8 cellular contexts compared by ENCODE assay signal in the genomic region with DNA sequence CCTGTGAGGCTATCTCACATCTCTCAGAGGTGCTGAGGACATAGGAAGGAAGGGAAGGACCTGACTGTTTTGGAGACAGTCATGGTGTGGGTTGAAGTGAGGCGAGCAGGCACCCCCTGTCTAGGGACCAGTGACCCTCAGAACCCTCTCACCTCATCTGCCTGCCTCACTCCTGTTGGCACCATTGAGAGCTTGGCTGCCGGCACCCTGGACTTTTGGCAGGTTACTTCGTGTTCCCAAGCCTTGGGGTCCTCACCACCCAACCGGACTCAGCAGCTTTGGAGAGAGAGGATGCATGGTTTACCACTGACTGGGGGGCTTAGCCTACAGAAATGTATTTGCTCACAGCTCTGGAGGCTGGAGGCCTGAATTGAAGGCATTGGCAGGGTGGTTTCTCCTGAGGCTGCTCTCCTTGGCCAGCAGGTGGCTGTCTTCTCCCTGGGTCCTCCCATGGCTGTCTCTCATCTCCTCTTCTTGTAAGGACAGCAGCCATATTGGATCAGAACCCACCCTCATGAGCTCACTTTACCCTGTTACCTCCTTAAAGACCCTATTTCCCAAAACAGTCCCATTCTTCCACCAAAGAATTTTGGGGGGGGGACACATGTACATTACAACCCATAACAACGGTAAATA.
DNase-seq lines count a peak whose midpoint lies in the region; ATAC-seq and TF ChIP-seq lines count a peak whose summit lies in the region.

No MANE protein-coding gene starts in this region.

- peaks cover 3% of the 10 kb centered on the region for H3K27me3 Mint-ChIP-seq in CD4-positive, alpha-beta T cell

- H3K9me3 Mint-ChIP-seq in CD4-positive, alpha-beta T cell = no peaks in the 10 kb centered on the region

- no peak overlapping the region for H3K27ac ChIP-seq in CD4-positive, alpha-beta T cell (ENCODE audit: low read depth, low read length)

- CTCF ChIA-PET in CD4-positive, alpha-beta T cell (lab: Charles Lee) = no interaction called here

- intact Hi-C loops in CD4-positive, alpha-beta T cell (cut with DNase I, micrococcal nuclease) = no loop called here
- intact Hi-C loops in cardiac septum (cut with DNase I) = no loop called here

- no peak overlapping the region for H3K27ac Mint-ChIP-seq in CD4-positive, alpha-beta T cell

- DNase-seq in activated T-cell treated with anti-CD3 and anti-CD28 coated beads for 48 hours (ENCODE audit: low read depth) = peak; percentile 10
- no peak for DNase-seq in activated T-cell treated with anti-CD3 and anti-CD28 coated beads, Interleukin-2, amount 50 U/mL, for 1 hour
- DNase-seq in HK-2 (ENCODE audit: unreplicated experiment) = peak; percentile 32
- peak; percentile 76 for DNase-seq in RPMI7951 (ENCODE audit: low read depth)
- DNase-seq in hepatic stellate cell (ENCODE audit: low spot score) = peak; percentile 75
- DNase-seq in CD4-positive, alpha-beta T cell = no peak
- DNase-seq in cardiac septum (ENCODE audit: low spot score) = no peak

- no peaks in the 10 kb centered on the region for H3K9me3 ChIP-seq in CD4-positive, alpha-beta T cell (ENCODE audit: control insufficient read depth, low read length)

- POLR2A ChIA-PET in CD4-positive, alpha-beta T cell (lab: Charles Lee) = no interaction called here

- no peak for TF ChIP-seq CTCF in CD4-positive, alpha-beta T cell (IDR thresholded peaks at IDR 0.05)

- no peaks in the 10 kb centered on the region for H3K4me1 Mint-ChIP-seq in CD4-positive, alpha-beta T cell (ENCODE audit: low read depth)

- H3K4me3 Mint-ChIP-seq in CD4-positive, alpha-beta T cell = no peak overlapping the region

- H3K36me3 Mint-ChIP-seq in CD4-positive, alpha-beta T cell (ENCODE audit: low read depth) = no peaks in the 10 kb centered on the region

- peak; percentile 81 for ATAC-seq in GM21390 (IDR thresholded peaks at IDR 0.05; ENCODE audit: unreplicated experiment)
- no peak for ATAC-seq in CD4-positive, alpha-beta T cell (ENCODE audit: poor library complexity)

- no peaks in the 10 kb centered on the region for H3K27me3 ChIP-seq in CD4-positive, alpha-beta T cell (ENCODE audit: control insufficient read depth, insufficient read depth, low read length)

Comparison
In these comparisons a context has a peak if more than half of its experiments do, and no peak if none do; other contexts are left out.
1. DNase-seq: peak in activated T-cell treated with anti-CD3 and anti-CD28 coated beads for 48 hours (single experiment), HK-2 (single experiment), RPMI7951 (single experiment) and hepatic stellate cell (single experiment); none in activated T-cell treated with anti-CD3 and anti-CD28 coated beads, Interleukin-2, amount 50 U/mL, for 1 hour (single experiment), CD4-positive, alpha-beta T cell (0 of 10) and cardiac septum (single experiment).